In the genomic region with DNA sequence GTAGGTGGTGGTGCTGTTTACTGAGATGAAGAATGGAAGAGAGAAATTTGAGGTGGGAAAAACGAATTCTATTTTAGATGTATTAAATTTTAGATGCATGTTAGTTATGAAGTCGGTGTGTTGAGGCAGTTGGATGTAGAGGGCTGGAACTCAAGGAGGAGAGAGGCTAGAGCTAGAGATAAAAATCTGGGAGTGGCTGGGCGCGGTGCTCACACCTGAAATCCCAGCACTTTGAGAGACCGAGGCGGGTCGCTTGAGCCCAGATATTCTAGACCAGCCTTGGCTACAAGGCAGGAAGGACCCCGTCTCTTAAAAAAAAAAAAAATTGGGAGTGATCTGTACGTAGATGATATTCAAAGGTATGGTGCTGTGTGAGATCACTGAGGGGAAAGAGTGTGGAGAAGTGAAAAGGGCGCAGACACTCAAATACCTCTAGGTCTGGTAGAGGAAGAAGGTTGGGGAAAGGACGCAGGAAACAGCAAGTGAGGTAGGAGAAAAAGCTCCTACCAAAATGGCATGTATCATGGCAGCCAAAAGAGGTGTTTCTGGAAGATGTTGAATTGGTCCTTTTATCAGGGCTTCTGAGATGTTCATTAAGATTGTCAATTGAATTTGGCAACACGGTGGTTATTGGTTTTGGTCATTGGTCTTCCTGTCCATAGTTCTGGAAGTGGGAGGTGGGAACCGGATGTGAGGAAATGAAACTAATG, we compare ENCODE assay signal across 8 cellular contexts. TPM values are rescaled to one million over a fixed set of nuclear protein-coding genes. Genes with fewer than 3 reads are reported as not detected.
DNase-seq lines count a peak whose midpoint lies in the region; ATAC-seq and TF ChIP-seq lines count a peak whose summit lies in the region.

No MANE protein-coding gene starts in this region.

- POLR2A ChIA-PET in RWPE1 (lab: Yijun Ruan, JAX; ENCODE audit: low non-redundant PET), result interaction anchor here (0.7 kb wide), 1 partner anchor 185 kb away, joined by 3 read pairs; no protein-coding TSS in a partner anchor

- no peaks in the 10 kb centered on the region for H3K27me3 ChIP-seq in psoas muscle (ENCODE audit: insufficient read depth in 3 of 3, low read length in 2 of 3)

- TF ChIP-seq CTCF in GM12875 (IDR thresholded peaks at IDR 0.05; ENCODE audit: borderline replicate concordance, insufficient read depth, low read depth, low read length), result no peak
- TF ChIP-seq CTCF in RWPE1 (conservative IDR thresholded peaks at IDR 0.05; ENCODE audit: low read depth), result no peak
- TF ChIP-seq CTCF in epithelial cell of proximal tubule (conservative IDR thresholded peaks at IDR 0.05; ENCODE audit: low read depth, low read length), result no peak
- no peak for TF ChIP-seq CTCF in psoas muscle (IDR thresholded peaks at IDR 0.05)

- DNase-seq in RWPE1 (ENCODE audit: low spot score) (peak; percentile 10), epithelial cell of proximal tubule (ENCODE audit: low read depth) (no peak), psoas muscle (no peak), UCSD-AML1 (lab: John Stamatoyannopoulos, UW; ENCODE audit: unreplicated experiment) (no peak), OCI-M1 (lab: John Stamatoyannopoulos, UW) (no peak), NCI-H510A (lab: John Stamatoyannopoulos, UW) (no peak)

- H3K36me3 ChIP-seq in psoas muscle (ENCODE audit: insufficient read depth in 1 of 2, low read depth in 1 of 2), result no peaks in the 10 kb centered on the region

- peaks cover 26% of the 10 kb centered on the region for H3K4me1 ChIP-seq in psoas muscle

- ATAC-seq in psoas muscle, result no peak
- ATAC-seq in HG03097 (IDR thresholded peaks at IDR 0.05; ENCODE audit: low FRiP score, unreplicated experiment), result no peak

- no peaks in the 10 kb centered on the region for H3K9me3 ChIP-seq in psoas muscle

- 61 to 71% (median 62%) methylated on average over 13 of the region's 13 CpGs for WGBS in psoas muscle, 3 donors

- intact Hi-C loops in psoas muscle (cut with DNase I), result no loop called here

- H3K4me3 ChIP-seq in GM12875 (ENCODE audit: low read depth, low read length) (peak overlapping the region; percentile 93), epithelial cell of proximal tubule (ENCODE audit: low read depth, low read length) (peak overlapping the region; percentile 88), psoas muscle (peak overlapping the region; percentile 99)

- no peak overlapping the region for H3K27ac ChIP-seq in RWPE1
- peak overlapping the region; percentile 91 for H3K27ac ChIP-seq in psoas muscle

- CTCF ChIA-PET in RWPE1 (lab: Yijun Ruan, JAX), result no interaction called here

RNA-seq across cellular contexts. Expression of a gene that starts 1.8 kb away (rescaled TPM):
- 31.4 and 33.7 TPM in 2 replicates for total RNA-seq in epithelial cell of proximal tubule
- 1 to 10 TPM; 3.7 to 8.9 (median 7.6) TPM for total RNA-seq in psoas muscle
- 1 to 10 TPM; 1.8 to 4.6 (median 3.7) TPM for polyA plus RNA-seq in psoas muscle
